ENCODE assay signal across 8 cellular contexts in genomic region chr10:74826142-74827044, GRCh38. TPM values are rescaled to one million over a fixed set of nuclear protein-coding genes. Genes with fewer than 3 reads are reported as not detected.
DNase-seq lines count a peak whose midpoint lies in the region; ATAC-seq and TF ChIP-seq lines count a peak whose summit lies in the region.

TSS of gene KAT6B (plus strand) at chr10:74826600. CDS start at chr10:74842858, 16,258 bp downstream.

- H3K9ac ChIP-seq in IMR-90 (ENCODE audit: low read depth, low read length), result peak within 1 kb of the TSS; percentile 81

- H3K4me2 ChIP-seq in IMR-90 (ENCODE audit: low read depth, low read length), result peak within 1 kb of the TSS; percentile 82

- H2BK15ac ChIP-seq in IMR-90 (ENCODE audit: low read depth, low read length), result peak within 1 kb of the TSS; percentile 53; the same call in 2 of the 3 replicates

- peak within 1 kb of the TSS; percentile 95 for H2AK9ac ChIP-seq in IMR-90 (replicated peaks; ENCODE audit: low read depth, low read length, poor library complexity)

- H3K79me1 ChIP-seq in IMR-90 (ENCODE audit: low read depth in 1 of 2, low read length in 2 of 2), result peaks cover 21 to 35% of the 10 kb centered on the region in 2 experiments

- H2BK20ac ChIP-seq in IMR-90 (ENCODE audit: low read depth, low read length), result no peak within 1 kb of the TSS

- peak within 1 kb of the TSS; percentile 85 for H3K14ac ChIP-seq in IMR-90 (replicated peaks; ENCODE audit: low read depth, low read length)

- peak within 1 kb of the TSS; percentile 84 for H3K4ac ChIP-seq in IMR-90 (ENCODE audit: low read depth, low read length)

- H3K27me3 ChIP-seq in IMR-90 (ENCODE audit: control insufficient read depth, insufficient read depth, low read length), result no peaks in the 10 kb centered on the region

- in situ Hi-C loops in IMR-90 (cut with MboI; ENCODE audit: low sequenced_read_pairs), result no loop called here

- H3K27ac ChIP-seq in IMR-90 (ENCODE audit: insufficient read depth, low read length), result peak within 1 kb of the TSS; percentile 87

- CTCF ChIA-PET in IMR-90 (lab: Yijun Ruan, JAX), result interaction anchor here (0.7 kb wide), 1 partner anchor 409 kb away, joined by 3 read pairs; the partner anchor contains the start of gene COMTD1

- H4K20me1 ChIP-seq in IMR-90 (ENCODE audit: insufficient read depth, low read length), result peaks cover 18% of the 10 kb centered on the region

- peak within 1 kb of the TSS; percentile 15 for H3K18ac ChIP-seq in IMR-90 (ENCODE audit: low read depth, low read length)

- H3K9me1 ChIP-seq in IMR-90 (ENCODE audit: insufficient read depth, low read length), result peaks cover 23% of the 10 kb centered on the region

- TF ChIP-seq CTCF in IMR-90 (conservative IDR thresholded peaks at IDR 0.05; ENCODE audit: low read depth, low read length), result peak; percentile 33

- peak within 1 kb of the TSS; percentile 60 for H4K5ac ChIP-seq in IMR-90 (ENCODE audit: low read depth, low read length)

- peak; percentile 26; the same call in 1 of the 2 replicates for TF ChIP-seq RAD21 in IMR-90 (IDR thresholded peaks at IDR 0.05; ENCODE audit: low read length)

- WGBS in IMR-90 (ENCODE audit: extremely low coverage in 2 of 2, insufficient read length in 1 of 2), 2 experiments, result 0% methylated on average over 19 of the region's 67 CpGs; no CpG with 5 or more reads in 1 of the 2 experiments

- POLR2A ChIA-PET in IMR-90 (lab: Charles Lee; ENCODE audit: unreplicated experiment), result interaction anchor here (0.6 to 1.6 kb wide), 7 partner anchors 17 to 565 kb away, joined by 3 to 7 read pairs (median 6); no protein-coding TSS in a partner anchor

- BruUV-seq in IMR-90 (replicated peaks; lab: Mats Ljungman, UMichigan), result no TSS peak

- H2BK5ac ChIP-seq in IMR-90 (ENCODE audit: low read depth, low read length, poor library complexity, severe bottlenecking), result peak within 1 kb of the TSS; percentile 96

- peak within 1 kb of the TSS; percentile 50; the same call in 1 of the 2 replicates for H3K56ac ChIP-seq in IMR-90 (ENCODE audit: extremely low read depth, insufficient read depth, low read length)

- H2AFZ ChIP-seq in IMR-90 (replicated peaks; ENCODE audit: low read length, poor library complexity), result peak within 1 kb of the TSS; percentile 98

- peak within 1 kb of the TSS; percentile 61; the same call in 1 of the 2 replicates for H2BK120ac ChIP-seq in IMR-90 (ENCODE audit: low read depth, low read length)

- H3K4me1 ChIP-seq in IMR-90 (ENCODE audit: control insufficient read depth, insufficient read depth, low read length), result peaks cover 20% of the 10 kb centered on the region

- H4K8ac ChIP-seq in IMR-90 (ENCODE audit: low read depth in 2 of 2, low read length in 2 of 2), result peak within 1 kb of the TSS; percentile 49 to 78; a peak in 3 of 4 replicates

- peak within 1 kb of the TSS; percentile 78 for H4K91ac ChIP-seq in IMR-90 (ENCODE audit: insufficient read depth, low read depth, low read length)

- intact Hi-C loops in IMR-90 (cut with micrococcal nuclease), result loop anchor here (5.0 to 10.0 kb wide), 4 partner anchors 56 to 408 kb away; partner anchors contain the start of gene COMTD1

- H3K9me3 ChIP-seq in IMR-90 (ENCODE audit: control insufficient read depth, insufficient read depth, low read length), result no peaks in the 10 kb centered on the region

- peak within 1 kb of the TSS; percentile 97 for H3K4me3 ChIP-seq in IMR-90 (ENCODE audit: insufficient read depth, low read depth, low read length)

- ATAC-seq in GM21528 (IDR thresholded peaks at IDR 0.05; ENCODE audit: low FRiP score, unreplicated experiment), result peak; percentile 87
- peak; percentile 87 for ATAC-seq in IMR-90 (ENCODE audit: low read depth)

- no peaks in the 10 kb centered on the region for H3K36me3 ChIP-seq in IMR-90 (ENCODE audit: control insufficient read depth, insufficient read depth, low read length)

- DNase-seq in DMS153 (lab: John Stamatoyannopoulos, UW), result peak; percentile 100
- peak; percentile 100 for DNase-seq in IMR-90
- DNase-seq in OCI-M1 (lab: John Stamatoyannopoulos, UW), result peak; percentile 100
- peak; percentile 100 for DNase-seq in activated T-cell treated with anti-CD3 and anti-CD28 coated beads for 24 hours (ENCODE audit: low read depth)
- DNase-seq in epidermal melanocyte (ENCODE audit: insufficient read length, low spot score), result peak; percentile 99
- DNase-seq in middle frontal gyrus (ENCODE audit: extremely low spot score, low spot score), result peak; percentile 99
- DNase-seq in stimulated activated CD8-positive, alpha-beta memory T cell treated with anti-CD3 and anti-CD28 coated beads, Interleukin-2, amount 100 ng/mL, for 48 hours (ENCODE audit: low read depth in 2 of 2), result peak; percentile 98 to 99

- H2AK5ac ChIP-seq in IMR-90 (ENCODE audit: low read depth, low read length), result peak within 1 kb of the TSS; percentile 90

- peak; percentile 79; the same call in 1 of the 2 replicates for TF ChIP-seq POLR2A in IMR-90 (IDR thresholded peaks at IDR 0.05; ENCODE audit: low read depth, low read length)

- H3K23ac ChIP-seq in IMR-90 (ENCODE audit: low read depth, low read length), result peak within 1 kb of the TSS; percentile 76

- dilution Hi-C loops in IMR-90 (cut with HindIII; ENCODE audit: low sequenced_read_pairs, unreplicated experiment), result no loop called here

TF ChIP-seq in IMR-90, 13 proteins besides CTCF, POLR2A, EP300 and RAD21:
- TF ChIP-seq MAFK (IDR thresholded peaks at IDR 0.05; ENCODE audit: low read depth, low read length) (no peak), BHLHE40 (IDR thresholded peaks at IDR 0.05; ENCODE audit: low read depth, low read length) (no peak), RFX5 (IDR thresholded peaks at IDR 0.05; ENCODE audit: low read depth, low read length) (no peak), USF2 (IDR thresholded peaks at IDR 0.05; ENCODE audit: low read depth, low read length) (no peak), RCOR1 (IDR thresholded peaks at IDR 0.05; ENCODE audit: insufficient replicate concordance, low read length) (no peak), CEBPB (IDR thresholded peaks at IDR 0.05; ENCODE audit: low read depth, low read length) (no peak), MXI1 (IDR thresholded peaks at IDR 0.05; ENCODE audit: borderline replicate concordance, low read depth, low read length) (no peak), CHD1 (IDR thresholded peaks at IDR 0.05; ENCODE audit: low read depth, low read length) (no peak), SMC3 (IDR thresholded peaks at IDR 0.05; ENCODE audit: low read depth, low read length) (no peak), FOS (IDR thresholded peaks at IDR 0.05; ENCODE audit: low read depth, low read length) (peak; percentile 76; the same call in 1 of the 2 replicates), MAZ (IDR thresholded peaks at IDR 0.05; ENCODE audit: borderline replicate concordance, low read depth, low read length) (peak; percentile 90), NFE2L2 (IDR thresholded peaks at IDR 0.05; ENCODE audit: low read depth, low read length) (no peak), ELK1 (IDR thresholded peaks at IDR 0.05; ENCODE audit: borderline replicate concordance, low read depth, low read length) (no peak)

RNA-seq across cellular contexts. Expression of gene KAT6B, which starts in this region (rescaled TPM):
- total RNA-seq in IMR-90 (2012; rRNA removed), result 27.8 and 28.1 TPM in 2 replicates
- 8.1 and 8.8 TPM in 2 replicates for polyA plus RNA-seq in IMR-90 (2012; rRNA removed)
- 3.6 and 4.2 TPM in 2 replicates for polyA plus RNA-seq in IMR-90 (2012; cell fraction: cytosol; rRNA removed)
- 9.0 and 13.6 TPM in 2 replicates for polyA plus RNA-seq in IMR-90 (2012; cell fraction: nucleus; rRNA removed; ENCODE audit: low replicate concordance)

Comparison
In these comparisons a context has a peak if more than half of its experiments do, and no peak if none do; other contexts are left out.
1. Peak in every context shown above with its lines: DNase-seq, ATAC-seq, H3K4me3 ChIP-seq and H3K27ac ChIP-seq.